27 cellular contexts compared by ENCODE assay signal in genomic region chr14:90651976-90652560, GRCh38.
DNase-seq lines count a peak whose midpoint lies in the region; ATAC-seq and TF ChIP-seq lines count a peak whose summit lies in the region.
"Had no signal": no experiment of that assay in that cellular context is flagged by ENCODE, and none has a peak within 500 bp of the region (broad histone marks: within the 10 kb centered on the region; RNA-seq: fewer than 3 reads in every experiment).

No MANE protein-coding gene starts in this region.

- peak overlapping the region; percentile 10 for H3K27ac Mint-ChIP-seq in WTC11
- H3K27ac Mint-ChIP-seq in stimulated activated effector memory CD8-positive, alpha-beta T cell treated with anti-CD3 and anti-CD28 coated beads, Interleukin-12 subunit alpha, Interleukin-12 subunit beta, amount 100 ng/mL, for 72 hours = no peak overlapping the region
- H3K27ac Mint-ChIP-seq: CD4-positive, alpha-beta T cell; IgD-negative memory B cell had no signal

- intact Hi-C loops in dorsolateral prefrontal cortex (cut with DNase I) = no loop called here

- no peaks in the 10 kb centered on the region for H3K9me3 Mint-ChIP-seq in WTC11
- H3K9me3 Mint-ChIP-seq in stimulated activated effector memory CD8-positive, alpha-beta T cell treated with anti-CD3 and anti-CD28 coated beads, Interleukin-12 subunit alpha, Interleukin-12 subunit beta, amount 100 ng/mL, for 72 hours = no peaks in the 10 kb centered on the region
- H3K9me3 Mint-ChIP-seq: CD4-positive, alpha-beta T cell; IgD-negative memory B cell had no signal

- CTCF ChIA-PET in WTC11 (lab: Charles Lee) = interaction anchor here (1.6 kb wide), 1 partner anchor 106 kb away, joined by 5 read pairs; no protein-coding TSS in a partner anchor

- POLR2A ChIA-PET in WTC11 (lab: Charles Lee) = interaction anchor here (1.1 kb wide), 1 partner anchor 10 kb away, joined by 3 read pairs; no protein-coding TSS in a partner anchor

- H3K4me1 ChIP-seq in muscle layer of colon (ENCODE audit: insufficient read depth, low read length) = peaks cover 37% of the 10 kb centered on the region
- peaks cover 43% of the 10 kb centered on the region for H3K4me1 ChIP-seq in stomach smooth muscle (ENCODE audit: control insufficient read depth, insufficient read depth, low read length)
- H3K4me1 ChIP-seq: A549 had no signal

- H3K9me3 ChIP-seq in muscle layer of colon (ENCODE audit: low read length) = no peaks in the 10 kb centered on the region
- H3K9me3 ChIP-seq in stomach smooth muscle (ENCODE audit: control insufficient read depth in 2 of 2, low read length in 2 of 2) = no peaks in the 10 kb centered on the region
- H3K9me3 ChIP-seq: A549; BLaER1 treated with 17β-estradiol and CSF1 and Interleukin-3, amounts not matched to agents 10 nM and 100 nM had no signal

- peak overlapping the region in 57 of 59 donors; percentile 2 to 93 (median 78) for H3K27ac ChIP-seq in dorsolateral prefrontal cortex
- H3K27ac ChIP-seq in muscle layer of colon (ENCODE audit: low read depth, low read length) = peak overlapping the region; percentile 27
- H3K27ac ChIP-seq in stomach smooth muscle (ENCODE audit: low read length) = peak overlapping the region; percentile 77
- H3K27ac ChIP-seq: A549; BLaER1 treated with 17β-estradiol and CSF1 and Interleukin-3, amounts not matched to agents 10 nM and 100 nM; HL-60; KMS-11 had no signal

- H3K4me1 Mint-ChIP-seq in WTC11 = peaks cover 48% of the 10 kb centered on the region
- no peaks in the 10 kb centered on the region for H3K4me1 Mint-ChIP-seq in stimulated activated effector memory CD8-positive, alpha-beta T cell treated with anti-CD3 and anti-CD28 coated beads, Interleukin-12 subunit alpha, Interleukin-12 subunit beta, amount 100 ng/mL, for 72 hours
- H3K4me1 Mint-ChIP-seq: IgD-negative memory B cell had no signal

- H3K27me3 ChIP-seq in dorsolateral prefrontal cortex (no peaks in the 10 kb centered on the region), muscle layer of colon (ENCODE audit: control insufficient read depth in 1 of 2, insufficient read depth in 2 of 2, low read length in 2 of 2) (no peaks in the 10 kb centered on the region), stomach smooth muscle (ENCODE audit: control insufficient read depth in 1 of 2, insufficient read depth in 2 of 2, low read length in 2 of 2) (no peaks in the 10 kb centered on the region)
- H3K27me3 ChIP-seq: BLaER1 treated with 17β-estradiol and CSF1 and Interleukin-3, amounts not matched to agents 10 nM and 100 nM had no signal

- H3K36me3 ChIP-seq in muscle layer of colon (ENCODE audit: insufficient read depth, low read length) (peaks cover 4% of the 10 kb centered on the region), stomach smooth muscle (ENCODE audit: control insufficient read depth in 2 of 2, insufficient read depth in 2 of 2, low read length in 2 of 2) (peaks cover 0 to 4% of the 10 kb centered on the region in 2 donors)

- no peaks in the 10 kb centered on the region for H3K27me3 Mint-ChIP-seq in WTC11 (ENCODE audit: low read depth)
- H3K27me3 Mint-ChIP-seq: CD4-positive, alpha-beta T cell had no signal

- H3K4me3 ChIP-seq in dorsolateral prefrontal cortex = no peak overlapping the region
- no peak overlapping the region for H3K4me3 ChIP-seq in muscle layer of colon (ENCODE audit: low read depth in 1 of 2, low read length in 2 of 2)
- H3K4me3 ChIP-seq in stomach smooth muscle (ENCODE audit: low read length in 2 of 2) = no peak overlapping the region
- H3K4me3 ChIP-seq: A549; BLaER1 treated with 17β-estradiol and CSF1 and Interleukin-3, amounts not matched to agents 10 nM and 100 nM; GM12878 had no signal

- H3K36me3 Mint-ChIP-seq in WTC11 = no peaks in the 10 kb centered on the region; the same call in 1 of the 2 replicates
- no peaks in the 10 kb centered on the region for H3K36me3 Mint-ChIP-seq in stimulated activated effector memory CD8-positive, alpha-beta T cell treated with anti-CD3 and anti-CD28 coated beads, Interleukin-12 subunit alpha, Interleukin-12 subunit beta, amount 100 ng/mL, for 72 hours
- H3K36me3 Mint-ChIP-seq: IgD-negative memory B cell had no signal

- no peak for TF ChIP-seq CTCF in WTC11 (IDR thresholded peaks at IDR 0.05)
- no peak for TF ChIP-seq CTCF in dorsolateral prefrontal cortex (IDR thresholded peaks at IDR 0.05 in 54 of 56, conservative IDR thresholded peaks at IDR 0.05 in 2 of 56; ENCODE audit: low read depth in 1 of 56, partially characterized antibody in 56 of 56)

- H3K4me3 Mint-ChIP-seq in WTC11 = no peak overlapping the region
- no peak overlapping the region for H3K4me3 Mint-ChIP-seq in stimulated activated effector memory CD8-positive, alpha-beta T cell treated with anti-CD3 and anti-CD28 coated beads, Interleukin-12 subunit alpha, Interleukin-12 subunit beta, amount 100 ng/mL, for 72 hours
- H3K4me3 Mint-ChIP-seq: CD4-positive, alpha-beta T cell; IgD-negative memory B cell had no signal

- H3K9ac ChIP-seq in muscle layer of colon (ENCODE audit: low read length) (no peak overlapping the region), stomach smooth muscle (ENCODE audit: low read length in 2 of 2) (peak overlapping the region in 1 of 2 donors; percentile 13)
- H3K9ac ChIP-seq: BLaER1 treated with 17β-estradiol and CSF1 and Interleukin-3, amounts not matched to agents 10 nM and 100 nM; KMS-11 had no signal

- DNase-seq in WTC11 (ENCODE audit: low spot score) = no peak
- no peak for DNase-seq in dorsolateral prefrontal cortex
- no peak for DNase-seq in stimulated activated effector memory CD8-positive, alpha-beta T cell treated with anti-CD3 and anti-CD28 coated beads, Interleukin-12 subunit alpha, Interleukin-12 subunit beta, amount 100 ng/mL, for 72 hours (ENCODE audit: low spot score in 2 of 2)
- no peak for DNase-seq in activated CD4-positive, alpha-beta T cell treated with anti-CD3 and anti-CD28 coated beads, Interleukin-2, amount 50 U/mL, for 48 hours
- DNase-seq in NCI-H1436 treated with DMSO at 0.1 percent for 48 hours (lab: John Stamatoyannopoulos, UW) = no peak
- DNase-seq: AML-193; CD4-positive, alpha-beta T cell; COR-L47; GOT3; HCEC 1CT; MM.1S; NCI-H1092 treated with DMSO at 0.1 percent for 48 hours; NCI-H1436; NCI-H187 treated with DMSO at 0.1 percent for 48 hours; NCI-H2171 treated with DMSO at 0.1 percent for 48 hours; NCI-H345; NCI-H526; Right ventricle myocardium superior; RPMI8226 had no signal

- ATAC-seq in WTC11 = peak; percentile 56
- ATAC-seq in stimulated activated effector memory CD8-positive, alpha-beta T cell treated with anti-CD3 and anti-CD28 coated beads, Interleukin-12 subunit alpha, Interleukin-12 subunit beta, amount 100 ng/mL, for 72 hours = no peak
- ATAC-seq: A549, GM12878 had no signal

TF ChIP-seq in WTC11, 78 proteins besides CTCF, POLR2A, EP300 and RAD21:
- TF ChIP-seq MXD4 (CRISPR knock-in tag; IDR thresholded peaks at IDR 0.05; ENCODE audit: borderline replicate concordance) = no peak

Comparison
In these comparisons a context has a peak if more than half of its experiments do, and no peak if none do; other contexts are left out.
1. H3K27ac ChIP-seq: peak in every context shown above with its lines; median percentile 78 in dorsolateral prefrontal cortex; 77 in stomach smooth muscle; 27 in muscle layer of colon.